In genomic region chr5:1159341-1159675, GRCh38 we compare ENCODE assay signal across 1 cellular context.
TF ChIP-seq lines count a peak whose summit lies in the region.

No MANE protein-coding gene starts in this region.

TF ChIP-seq in H1, 55 proteins besides CTCF, POLR2A, EP300 and RAD21:
- TF ChIP-seq RBBP5 (IDR thresholded peaks at IDR 0.05; ENCODE audit: borderline replicate concordance, low read depth, low read length): no peak
- no peak for TF ChIP-seq HDAC2 (IDR thresholded peaks at IDR 0.05; ENCODE audit: borderline replicate concordance in 1 of 2, low read depth in 2 of 2, low read length in 2 of 2)
- TF ChIP-seq CTBP2 (IDR thresholded peaks at IDR 0.05; ENCODE audit: borderline replicate concordance, insufficient read depth, insufficient read length, low read length): no peak
- no peak for TF ChIP-seq USF2 (IDR thresholded peaks at IDR 0.05; ENCODE audit: low read length)
- no peak for TF ChIP-seq TBP (IDR thresholded peaks at IDR 0.05; ENCODE audit: low read depth, low read length)
- no peak for TF ChIP-seq RXRA (IDR thresholded peaks at IDR 0.05; ENCODE audit: insufficient read depth, low read depth, low read length)
- TF ChIP-seq SIX5 (IDR thresholded peaks at IDR 0.05; ENCODE audit: low read depth, low read length): no peak
- no peak for TF ChIP-seq MAX (IDR thresholded peaks at IDR 0.05)
- TF ChIP-seq CHD1 (IDR thresholded peaks at IDR 0.05; ENCODE audit: low read depth, low read length): no peak
- no peak for TF ChIP-seq POU5F1 (IDR thresholded peaks at IDR 0.05; ENCODE audit: low read depth, low read length)
- no peak for TF ChIP-seq SUZ12 (IDR thresholded peaks at IDR 0.05; ENCODE audit: low read length)
- no peak for TF ChIP-seq SIRT6 (IDR thresholded peaks at IDR 0.05; ENCODE audit: low read length)
- no peak for TF ChIP-seq JUND (IDR thresholded peaks at IDR 0.05; ENCODE audit: low read length)
- TF ChIP-seq CHD2 (IDR thresholded peaks at IDR 0.05; ENCODE audit: low read length): no peak
- TF ChIP-seq YY1 (IDR thresholded peaks at IDR 0.05; ENCODE audit: low read depth, low read length): no peak
- no peak for TF ChIP-seq TAF7 (optimal IDR thresholded peaks at IDR 0.05; ENCODE audit: borderline replicate concordance, low read depth, low read length)
- TF ChIP-seq GTF2F1 (IDR thresholded peaks at IDR 0.05; ENCODE audit: borderline replicate concordance, low read depth, low read length): no peak
